Comparison of ENCODE assay signal across 8 cellular contexts in the genomic region with DNA sequence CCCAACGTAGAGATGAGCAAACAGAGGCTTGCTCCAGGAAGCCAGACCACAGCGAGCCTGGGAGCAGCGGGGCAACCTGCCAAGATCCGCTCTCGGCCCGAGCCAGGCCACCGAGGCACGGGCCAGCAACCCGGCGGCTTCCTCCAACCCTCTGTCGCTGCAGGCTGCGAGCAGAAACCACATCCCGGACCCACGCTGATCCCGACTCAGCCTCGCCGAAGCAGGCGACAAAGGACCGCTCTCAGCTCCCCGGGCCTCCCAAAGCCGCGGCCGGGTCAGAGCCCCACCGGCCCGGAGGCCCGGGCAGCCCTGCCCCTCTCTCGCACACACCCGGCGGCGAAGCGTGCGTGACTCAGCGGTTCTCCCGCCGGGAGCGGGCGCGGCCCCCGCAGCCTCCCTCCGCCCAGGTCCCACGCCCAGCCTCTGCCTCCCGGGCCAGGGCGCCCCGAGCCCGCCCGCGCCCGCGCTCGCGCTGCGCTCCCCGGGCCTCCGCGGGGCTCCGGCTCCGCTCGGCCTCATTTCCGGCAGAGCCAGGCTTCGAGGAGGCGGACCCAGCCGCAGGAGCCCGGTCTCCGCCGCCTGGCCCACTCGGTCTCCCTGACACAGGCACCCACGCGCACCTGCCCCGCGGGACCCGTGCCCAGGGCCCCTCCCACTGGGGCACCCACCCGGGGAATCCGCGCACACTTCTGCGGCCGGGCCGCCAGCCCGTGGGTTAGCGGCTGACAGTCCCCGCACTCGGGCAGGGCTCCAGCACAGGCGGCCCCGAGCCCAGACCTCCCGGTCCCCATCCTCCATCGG. TPM values are rescaled to one million over a fixed set of nuclear protein-coding genes. Genes with fewer than 3 reads are reported as not detected.
DNase-seq lines count a peak whose midpoint lies in the region; ATAC-seq and TF ChIP-seq lines count a peak whose summit lies in the region.

No MANE protein-coding gene starts in this region.

- CTCF ChIA-PET in AG04450 (lab: Charles Lee), result no interaction called here

- POLR2A ChIA-PET in AG04450 (lab: Yijun Ruan, JAX), result no interaction called here

- H3K9me3 ChIP-seq in AG04450 (ENCODE audit: control insufficient read depth, insufficient read depth, low read length), result no peaks in the 10 kb centered on the region; the same call in 1 of the 2 replicates
- H3K9me3 ChIP-seq in HAP-1, result no peaks in the 10 kb centered on the region
- no peaks in the 10 kb centered on the region for H3K9me3 ChIP-seq in left ventricle myocardium inferior (replicated peaks)

- in situ Hi-C loops in HAP-1 (cut with MboI; ENCODE audit: low sequenced_read_pairs), result no loop called here

- TF ChIP-seq CTCF in AG04450 (IDR thresholded peaks at IDR 0.05; ENCODE audit: low read depth, low read length) (no peak), left ventricle myocardium inferior (IDR thresholded peaks at IDR 0.05; ENCODE audit: borderline replicate concordance) (no peak)

- H3K36me3 ChIP-seq in HAP-1 (replicated peaks) (no peaks in the 10 kb centered on the region), left ventricle myocardium inferior (no peaks in the 10 kb centered on the region)

- H3K27me3 ChIP-seq in AG04450 (ENCODE audit: control insufficient read depth, insufficient read depth, low read length), result peaks cover 52% of the 10 kb centered on the region
- H3K27me3 ChIP-seq in HAP-1 (ENCODE audit: low read depth), result no peaks in the 10 kb centered on the region
- peaks cover 85% of the 10 kb centered on the region for H3K27me3 ChIP-seq in left ventricle myocardium inferior (ENCODE audit: low read depth)

- H3K4me1 ChIP-seq in HAP-1 (no peaks in the 10 kb centered on the region), left ventricle myocardium inferior (peaks cover 19% of the 10 kb centered on the region)

- intact Hi-C loops in left ventricle myocardium inferior (cut with micrococcal nuclease), result no loop called here
- intact Hi-C loops in posterior vena cava (cut with DNase I), result loop anchor here in 1 of 2 donors (10.0 kb wide), 1 partner anchor 1274 kb away; no protein-coding TSS in a partner anchor

- ATAC-seq in HG02763 (IDR thresholded peaks at IDR 0.05; ENCODE audit: unreplicated experiment) (no peak), HG03159 (IDR thresholded peaks at IDR 0.05; ENCODE audit: unreplicated experiment) (no peak)

- H3K4me3 ChIP-seq in AG04450 (ENCODE audit: low read depth, low read length), result peak overlapping the region; percentile 44
- peak overlapping the region; percentile 57 for H3K4me3 ChIP-seq in HAP-1
- peak overlapping the region; percentile 69 for H3K4me3 ChIP-seq in left ventricle myocardium inferior

- H3K27ac ChIP-seq in AG04450 (ENCODE audit: low read depth, low read length) (no peak overlapping the region), angular gyrus (ENCODE audit: low read depth, low read length) (peak overlapping the region; percentile 94), left ventricle myocardium inferior (replicated peaks) (peak overlapping the region; percentile 66)

- no peak for DNase-seq in AG04450 (ENCODE audit: low read depth, low spot score)
- peak in 1 of 2 experiments; percentile 61 for DNase-seq in HAP-1 (ENCODE audit: low spot score in 2 of 2)
- peak; percentile 70 for DNase-seq in left ventricle myocardium inferior
- DNase-seq in posterior vena cava (ENCODE audit: low spot score), result peak; percentile 87
- DNase-seq in NCI-H1436 treated with DMSO at 0.1 percent for 48 hours (lab: John Stamatoyannopoulos, UW), result no peak

RNA-seq across cellular contexts. Expression of gene PPP2R2C, which starts 1.7 kb away (rescaled TPM):
- polyA plus RNA-seq in AG04450 (2011; rRNA removed), result 0.07 TPM in 1 of 2 replicates, not detected in the other
- not detected in 2 replicates for polyA minus RNA-seq in AG04450 (2011; rRNA and poly(A)+ RNA removed)
- total RNA-seq in left ventricle myocardium inferior, result 9.7 TPM
- total RNA-seq in posterior vena cava, result 10 to 100 TPM in 1 of 2 donors, 1 to 10 TPM in 1; 3.9 to 18.3 TPM

Comparison
In these comparisons a context has a peak if more than half of its experiments do, and no peak if none do; other contexts are left out.
1. DNase-seq: peak in left ventricle myocardium inferior (single experiment) and posterior vena cava (single experiment); none in AG04450 (single experiment) and NCI-H1436 treated with DMSO at 0.1 percent for 48 hours (single experiment).
2. Peak in every context shown above with its lines, with median percentiles within 50 percentile points of each other: H3K4me3 ChIP-seq.